17 cellular contexts compared by ENCODE assay signal in genomic region chr22:37079158-37079557, GRCh38. TPM values are rescaled to one million over a fixed set of nuclear protein-coding genes. Genes with fewer than 3 reads are reported as not detected.
DNase-seq lines count a peak whose midpoint lies in the region; ATAC-seq lines count a peak whose summit lies in the region.
"Had no signal": no experiment of that assay in that cellular context is flagged by ENCODE, and none has a peak within 500 bp of the region (broad histone marks: within the 10 kb centered on the region; RNA-seq: fewer than 3 reads in every experiment).

No MANE protein-coding gene starts in this region.

- CTCF ChIA-PET in activated naive CD4-positive, alpha-beta T cell treated with anti-CD3 and anti-CD28 coated beads, Interleukin-2, amount 10 ng/mL, durations not matched to agents 7 days and 5 days (lab: Charles Lee) = interaction anchor here (0.7 to 2.9 kb wide), 14 partner anchors 16 to 297 kb away, joined by 3 to 38 read pairs (median 5); partner anchors contain the start of genes IL2RB and TST
- CTCF ChIA-PET in activated CD4-positive, alpha-beta memory T cell treated with anti-CD3 and anti-CD28 coated beads for 36 hours (lab: Charles Lee) = interaction anchor here (0.6 to 5.2 kb wide), 15 partner anchors 9 to 181 kb away, joined by 3 to 91 read pairs (median 5); partner anchors contain the start of gene IL2RB

- H3K4me3 Mint-ChIP-seq in activated naive CD4-positive, alpha-beta T cell treated with anti-CD3 and anti-CD28 coated beads, Interleukin-2, amount 10 ng/mL, durations not matched to agents 7 days and 5 days = peak overlapping the region; percentile 42
- H3K4me3 Mint-ChIP-seq in activated CD4-positive, alpha-beta memory T cell treated with anti-CD3 and anti-CD28 coated beads for 36 hours = peak overlapping the region; percentile 4
- H3K4me3 Mint-ChIP-seq in effector memory CD8-positive, alpha-beta T cell = peak overlapping the region; percentile 70 to 77
- peak overlapping the region; percentile 77 to 84 for H3K4me3 Mint-ChIP-seq in stimulated activated naive CD8-positive, alpha-beta T cell treated with anti-CD3 and anti-CD28 coated beads, Interleukin-15, amount 100 ng/mL, for 72 hours
- H3K4me3 Mint-ChIP-seq: brain, nephron progenitor cell had no signal

- peaks cover 32% of the 10 kb centered on the region for H3K27me3 Mint-ChIP-seq in activated naive CD4-positive, alpha-beta T cell treated with anti-CD3 and anti-CD28 coated beads, Interleukin-2, amount 10 ng/mL, durations not matched to agents 7 days and 5 days
- peaks cover 4% of the 10 kb centered on the region for H3K27me3 Mint-ChIP-seq in activated CD4-positive, alpha-beta memory T cell treated with anti-CD3 and anti-CD28 coated beads for 36 hours
- peaks cover 15 to 16% of the 10 kb centered on the region in 2 donors for H3K27me3 Mint-ChIP-seq in effector memory CD8-positive, alpha-beta T cell
- H3K27me3 Mint-ChIP-seq in stimulated activated naive CD8-positive, alpha-beta T cell treated with anti-CD3 and anti-CD28 coated beads, Interleukin-15, amount 100 ng/mL, for 72 hours = no peaks in the 10 kb centered on the region

- peak; percentile 40 for DNase-seq in activated naive CD4-positive, alpha-beta T cell treated with anti-CD3 and anti-CD28 coated beads, Interleukin-2, amount 10 ng/mL, durations not matched to agents 7 days and 5 days
- DNase-seq in activated naive CD4-positive, alpha-beta T cell treated with Interleukin-2 at 50 U/mL for 16 hours = no peak
- peak; percentile 40 for DNase-seq in activated CD4-positive, alpha-beta memory T cell treated with anti-CD3 and anti-CD28 coated beads for 36 hours
- DNase-seq in effector memory CD8-positive, alpha-beta T cell = no peak
- DNase-seq in stimulated activated naive CD8-positive, alpha-beta T cell treated with anti-CD3 and anti-CD28 coated beads, Interleukin-15, amount 100 ng/mL, for 72 hours = peak in 1 of 2 donors; percentile 38
- no peak for DNase-seq in NCI-H774 (lab: John Stamatoyannopoulos, UW)
- DNase-seq in NCI-H1417 (lab: John Stamatoyannopoulos, UW) = no peak
- DNase-seq: ACHN, Caco-2, cortex of kidney, glutamatergic neuron, NCI-H1436 treated with DMSO at 0.1 percent for 48 hours, nephron progenitor cell had no signal

- ATAC-seq in effector memory CD8-positive, alpha-beta T cell (replicated peaks) = no peak
- ATAC-seq in stimulated activated naive CD8-positive, alpha-beta T cell treated with anti-CD3 and anti-CD28 coated beads, Interleukin-15, amount 100 ng/mL, for 72 hours = peak; percentile 17
- no peak for ATAC-seq in GM18909 (IDR thresholded peaks at IDR 0.05; ENCODE audit: poor library complexity, unreplicated experiment)

- intact Hi-C loops in activated CD4-positive, alpha-beta memory T cell treated with anti-CD3 and anti-CD28 coated beads for 36 hours (cut with micrococcal nuclease) = loop anchor here (1.0 to 2.0 kb wide), 5 partner anchors 18 to 120 kb away; no protein-coding TSS in a partner anchor

- no peaks in the 10 kb centered on the region for H3K9me3 Mint-ChIP-seq in activated naive CD4-positive, alpha-beta T cell treated with anti-CD3 and anti-CD28 coated beads, Interleukin-2, amount 10 ng/mL, durations not matched to agents 7 days and 5 days
- no peaks in the 10 kb centered on the region for H3K9me3 Mint-ChIP-seq in activated CD4-positive, alpha-beta memory T cell treated with anti-CD3 and anti-CD28 coated beads for 36 hours
- H3K9me3 Mint-ChIP-seq in effector memory CD8-positive, alpha-beta T cell = no peaks in the 10 kb centered on the region
- no peaks in the 10 kb centered on the region for H3K9me3 Mint-ChIP-seq in stimulated activated naive CD8-positive, alpha-beta T cell treated with anti-CD3 and anti-CD28 coated beads, Interleukin-15, amount 100 ng/mL, for 72 hours
- H3K9me3 Mint-ChIP-seq: brain, nephron progenitor cell had no signal

- H3K36me3 Mint-ChIP-seq in activated naive CD4-positive, alpha-beta T cell treated with anti-CD3 and anti-CD28 coated beads, Interleukin-2, amount 10 ng/mL, durations not matched to agents 7 days and 5 days = no peaks in the 10 kb centered on the region
- H3K36me3 Mint-ChIP-seq in activated CD4-positive, alpha-beta memory T cell treated with anti-CD3 and anti-CD28 coated beads for 36 hours = peaks cover 15% of the 10 kb centered on the region
- peaks cover 19% of the 10 kb centered on the region for H3K36me3 Mint-ChIP-seq in effector memory CD8-positive, alpha-beta T cell (ENCODE audit: insufficient read depth)
- H3K36me3 Mint-ChIP-seq: brain had no signal

- peaks cover 74% of the 10 kb centered on the region for H3K4me1 Mint-ChIP-seq in activated naive CD4-positive, alpha-beta T cell treated with anti-CD3 and anti-CD28 coated beads, Interleukin-2, amount 10 ng/mL, durations not matched to agents 7 days and 5 days
- peaks cover 62% of the 10 kb centered on the region for H3K4me1 Mint-ChIP-seq in activated CD4-positive, alpha-beta memory T cell treated with anti-CD3 and anti-CD28 coated beads for 36 hours (ENCODE audit: low read depth)
- H3K4me1 Mint-ChIP-seq in effector memory CD8-positive, alpha-beta T cell (ENCODE audit: low read depth in 2 of 2) = peaks cover 29 to 31% of the 10 kb centered on the region in 2 donors
- H3K4me1 Mint-ChIP-seq in stimulated activated naive CD8-positive, alpha-beta T cell treated with anti-CD3 and anti-CD28 coated beads, Interleukin-15, amount 100 ng/mL, for 72 hours = peaks cover 74% of the 10 kb centered on the region

- peak overlapping the region; percentile 95 for H3K27ac Mint-ChIP-seq in activated naive CD4-positive, alpha-beta T cell treated with anti-CD3 and anti-CD28 coated beads, Interleukin-2, amount 10 ng/mL, durations not matched to agents 7 days and 5 days
- peak overlapping the region; percentile 91 for H3K27ac Mint-ChIP-seq in activated CD4-positive, alpha-beta memory T cell treated with anti-CD3 and anti-CD28 coated beads for 36 hours
- H3K27ac Mint-ChIP-seq in effector memory CD8-positive, alpha-beta T cell = peak overlapping the region; percentile 100
- peak overlapping the region; percentile 88 to 98 for H3K27ac Mint-ChIP-seq in stimulated activated naive CD8-positive, alpha-beta T cell treated with anti-CD3 and anti-CD28 coated beads, Interleukin-15, amount 100 ng/mL, for 72 hours
- H3K27ac Mint-ChIP-seq: nephron progenitor cell had no signal

- POLR2A ChIA-PET in activated CD4-positive, alpha-beta memory T cell treated with anti-CD3 and anti-CD28 coated beads for 36 hours (lab: Charles Lee) = interaction anchor here (0.6 to 3.9 kb wide), 20 partner anchors 10 to 163 kb away, joined by 3 to 99 read pairs (median 5); partner anchors contain the start of genes IL2RB and KCTD17

RNA-seq across cellular contexts. Expression of gene KCTD17, which starts 27.6 kb away (rescaled TPM):
- 10 to 100 TPM; 46.0 to 47.3 TPM for total RNA-seq in activated CD4-positive, alpha-beta memory T cell treated with anti-CD3 and anti-CD28 coated beads for 36 hours

RNA-seq across cellular contexts. Expression of gene TMPRSS6, which starts 30.4 kb away (rescaled TPM):
- 10 to 100 TPM; 39.9 to 42.1 TPM for total RNA-seq in activated CD4-positive, alpha-beta memory T cell treated with anti-CD3 and anti-CD28 coated beads for 36 hours
- total RNA-seq: LHCN-M2, lung microvascular endothelial cell had no signal

RNA-seq across cellular contexts. Expression of gene MPST, which starts 59.6 kb away (rescaled TPM):
- total RNA-seq in activated CD4-positive, alpha-beta memory T cell treated with anti-CD3 and anti-CD28 coated beads for 36 hours = 10 to 100 TPM; 16.9 to 17.6 TPM

RNA-seq across cellular contexts. Expression of gene TST, which starts 59.9 kb away (rescaled TPM):
- total RNA-seq in activated CD4-positive, alpha-beta memory T cell treated with anti-CD3 and anti-CD28 coated beads for 36 hours = 1 to 10 TPM; 5.5 TPM

Comparison
In these comparisons a context has a peak if more than half of its experiments do, and no peak if none do; other contexts are left out.
1. DNase-seq: peak in activated naive CD4-positive, alpha-beta T cell treated with anti-CD3 and anti-CD28 coated beads, Interleukin-2, amount 10 ng/mL, durations not matched to agents 7 days and 5 days (single experiment) and activated CD4-positive, alpha-beta memory T cell treated with anti-CD3 and anti-CD28 coated beads for 36 hours (single experiment); none in activated naive CD4-positive, alpha-beta T cell treated with Interleukin-2 at 50 U/mL for 16 hours (single experiment), effector memory CD8-positive, alpha-beta T cell (0 of 3), NCI-H774 (single experiment) and NCI-H1417 (0 of 3).
2. H3K4me3 Mint-ChIP-seq: peak in every context shown above with its lines; median percentile 80 in stimulated activated naive CD8-positive, alpha-beta T cell treated with anti-CD3 and anti-CD28 coated beads, Interleukin-15, amount 100 ng/mL, for 72 hours; 74 in effector memory CD8-positive, alpha-beta T cell; 42 in activated naive CD4-positive, alpha-beta T cell treated with anti-CD3 and anti-CD28 coated beads, Interleukin-2, amount 10 ng/mL, durations not matched to agents 7 days and 5 days; 4 in activated CD4-positive, alpha-beta memory T cell treated with anti-CD3 and anti-CD28 coated beads for 36 hours.
3. Peak in every context shown above with its lines, with median percentiles within 50 percentile points of each other: H3K27ac Mint-ChIP-seq.